15 cellular contexts compared by ENCODE assay signal in the genomic region with DNA sequence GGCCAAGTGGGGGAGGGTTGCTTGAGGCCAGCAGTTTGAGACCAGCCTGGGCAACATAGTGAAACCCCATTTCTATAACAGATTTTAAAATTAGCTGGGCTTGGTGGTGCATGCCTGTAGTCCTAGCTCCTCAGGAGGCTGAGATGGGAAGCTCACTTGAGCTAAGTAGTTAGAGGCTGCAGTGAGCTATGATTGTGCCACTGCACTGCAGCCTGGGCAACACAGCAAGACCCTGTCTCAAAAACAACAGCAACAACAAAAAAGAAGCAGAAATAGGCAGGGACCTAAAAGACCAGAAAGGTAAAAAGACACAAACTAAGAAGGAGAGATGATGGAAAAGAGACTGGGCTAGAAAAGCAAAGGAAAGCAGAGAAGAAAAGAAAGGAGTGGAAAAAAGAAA. TPM values are rescaled to one million over a fixed set of nuclear protein-coding genes. Genes with fewer than 3 reads are reported as not detected.
DNase-seq lines count a peak whose midpoint lies in the region; ATAC-seq, FAIRE-seq and TF ChIP-seq lines count a peak whose summit lies in the region.
"Not testable (repeated sequence)": the region's sequence is repeated elsewhere in the genome, so short reads cannot be mapped to it uniquely, and the experiment has no call there.
"Had no signal": no experiment of that assay in that cellular context is flagged by ENCODE, and none has a peak within 500 bp of the region (broad histone marks: within the 10 kb centered on the region; RNA-seq: fewer than 3 reads in every experiment).

No MANE protein-coding gene starts in this region.

- not testable (repeated sequence) for H3K9me3 Mint-ChIP-seq in activated CD4-positive, alpha-beta T cell treated with anti-CD3 and anti-CD28 coated beads, Interleukin-2, amount 10 ng/mL, durations not matched to agents 7 days and 5 days; activated naive CD8-positive, alpha-beta T cell treated with anti-CD3 and anti-CD28 coated beads, Interleukin-2, amount 10 ng/mL, durations not matched to agents 7 days and 5 days; neural progenitor cell; type B pancreatic cell

- H3K4me1 Mint-ChIP-seq in T-helper 17 cell (peaks cover 16% of the 10 kb centered on the region), neural progenitor cell (peaks cover 38% of the 10 kb centered on the region), type B pancreatic cell (ENCODE audit: unreplicated experiment) (peaks cover 18% of the 10 kb centered on the region)
- H3K4me1 Mint-ChIP-seq in activated CD4-positive, alpha-beta T cell treated with anti-CD3 and anti-CD28 coated beads, Interleukin-2, amount 10 ng/mL, durations not matched to agents 7 days and 5 days, result peaks cover 10% of the 10 kb centered on the region
- H3K4me1 Mint-ChIP-seq in activated naive CD8-positive, alpha-beta T cell treated with anti-CD3 and anti-CD28 coated beads, Interleukin-2, amount 10 ng/mL, durations not matched to agents 7 days and 5 days, result peaks cover 17% of the 10 kb centered on the region

- H3K9ac ChIP-seq in BLaER1, result peak overlapping the region; percentile 66
- not testable (repeated sequence) for H3K9ac ChIP-seq in kidney (ENCODE audit: low read length in 2 of 2); neural progenitor cell

- peaks cover 40% of the 10 kb centered on the region for H3K27me3 ChIP-seq in BLaER1
- H3K27me3 ChIP-seq in neural progenitor cell, result not testable (repeated sequence)

- peak overlapping the region; percentile 71; the same call in 1 of the 2 replicates for H3K27ac ChIP-seq in BLaER1
- not testable (repeated sequence) for H3K27ac ChIP-seq in kidney (ENCODE audit: low read depth in 2 of 2, low read length in 2 of 2); neural progenitor cell

- not testable (repeated sequence) for H3K9me3 ChIP-seq in BLaER1; T-helper 17 cell (ENCODE audit: control insufficient read depth, low read length, poor library complexity, severe bottlenecking); kidney (ENCODE audit: control insufficient read depth in 1 of 2, low read length in 2 of 2); neural progenitor cell (ENCODE audit: low read depth)

- H3K79me2 ChIP-seq in neural progenitor cell (ENCODE audit: low read depth), result not testable (repeated sequence)

- peaks cover 13% of the 10 kb centered on the region for H3K36me3 Mint-ChIP-seq in T-helper 17 cell (ENCODE audit: low read depth)
- H3K36me3 Mint-ChIP-seq in activated CD4-positive, alpha-beta T cell treated with anti-CD3 and anti-CD28 coated beads, Interleukin-2, amount 10 ng/mL, durations not matched to agents 7 days and 5 days (ENCODE audit: low read depth); activated naive CD8-positive, alpha-beta T cell treated with anti-CD3 and anti-CD28 coated beads, Interleukin-2, amount 10 ng/mL, durations not matched to agents 7 days and 5 days; neural progenitor cell; type B pancreatic cell: not testable (repeated sequence)

- not testable (repeated sequence) for H3K36me3 ChIP-seq in BLaER1; kidney (ENCODE audit: control insufficient read depth in 1 of 2, insufficient read depth in 2 of 2, low read length in 2 of 2); neural progenitor cell

- peak overlapping the region; percentile 88 for H3K4me2 ChIP-seq in BLaER1
- H3K4me2 ChIP-seq in neural progenitor cell, result not testable (repeated sequence)

- H3K27ac Mint-ChIP-seq in T-helper 17 cell (peak overlapping the region; percentile 66), neural progenitor cell (peak overlapping the region; percentile 47), type B pancreatic cell (peak overlapping the region; percentile 35)
- H3K27ac Mint-ChIP-seq in activated CD4-positive, alpha-beta T cell treated with anti-CD3 and anti-CD28 coated beads, Interleukin-2, amount 10 ng/mL, durations not matched to agents 7 days and 5 days, result peak overlapping the region; percentile 54
- peak overlapping the region; percentile 10 for H3K27ac Mint-ChIP-seq in activated naive CD8-positive, alpha-beta T cell treated with anti-CD3 and anti-CD28 coated beads, Interleukin-2, amount 10 ng/mL, durations not matched to agents 7 days and 5 days

- POLR2A ChIA-PET in activated CD4-positive, alpha-beta T cell treated with anti-CD3 and anti-CD28 coated beads, Interleukin-2, amount 10 ng/mL, durations not matched to agents 7 days and 5 days (lab: Charles Lee); activated naive CD8-positive, alpha-beta T cell treated with anti-CD3 and anti-CD28 coated beads, Interleukin-2, amount 10 ng/mL, durations not matched to agents 7 days and 5 days (lab: Charles Lee): not testable (repeated sequence)

- H3K27me3 Mint-ChIP-seq in T-helper 17 cell (peaks cover 45% of the 10 kb centered on the region), type B pancreatic cell (peaks cover 48% of the 10 kb centered on the region)
- peaks cover 49% of the 10 kb centered on the region for H3K27me3 Mint-ChIP-seq in activated CD4-positive, alpha-beta T cell treated with anti-CD3 and anti-CD28 coated beads, Interleukin-2, amount 10 ng/mL, durations not matched to agents 7 days and 5 days
- peaks cover 58% of the 10 kb centered on the region for H3K27me3 Mint-ChIP-seq in activated naive CD8-positive, alpha-beta T cell treated with anti-CD3 and anti-CD28 coated beads, Interleukin-2, amount 10 ng/mL, durations not matched to agents 7 days and 5 days
- not testable (repeated sequence) for H3K27me3 Mint-ChIP-seq in neural progenitor cell (ENCODE audit: insufficient read depth, low read depth)

- H3K4me3 Mint-ChIP-seq in T-helper 17 cell; activated CD4-positive, alpha-beta T cell treated with anti-CD3 and anti-CD28 coated beads, Interleukin-2, amount 10 ng/mL, durations not matched to agents 7 days and 5 days; activated naive CD8-positive, alpha-beta T cell treated with anti-CD3 and anti-CD28 coated beads, Interleukin-2, amount 10 ng/mL, durations not matched to agents 7 days and 5 days; neural progenitor cell; type B pancreatic cell: not testable (repeated sequence)

- TF ChIP-seq CTCF in kidney (IDR thresholded peaks at IDR 0.05; ENCODE audit: borderline replicate concordance, extremely low read depth, insufficient read depth); neural progenitor cell (IDR thresholded peaks at IDR 0.05); type B pancreatic cell (conservative IDR thresholded peaks at IDR 0.05): not testable (repeated sequence)

- intact Hi-C loops in kidney (cut with DNase I), result loop anchor here (10.0 kb wide), 1 partner anchor 182 kb away; no protein-coding TSS in a partner anchor

- peak; percentile 13 for DNase-seq in EH (ENCODE audit: low read depth)
- DNase-seq in T-helper 17 cell; activated CD4-positive, alpha-beta T cell treated with anti-CD3 and anti-CD28 coated beads, Interleukin-2, amount 10 ng/mL, durations not matched to agents 7 days and 5 days; activated naive CD8-positive, alpha-beta T cell treated with anti-CD3 and anti-CD28 coated beads, Interleukin-2, amount 10 ng/mL, durations not matched to agents 7 days and 5 days; neural progenitor cell (ENCODE audit: low spot score); type B pancreatic cell (ENCODE audit: extremely low spot score, unreplicated experiment): not testable (repeated sequence)
- peak; percentile 3 for DNase-seq in kidney

- not testable (repeated sequence) for H4K20me1 ChIP-seq in BLaER1; neural progenitor cell (ENCODE audit: low read depth)

- H2AFZ ChIP-seq in neural progenitor cell (replicated peaks), result not testable (repeated sequence)

- H3K4me1 ChIP-seq in BLaER1, result peaks cover 47% of the 10 kb centered on the region
- not testable (repeated sequence) for H3K4me1 ChIP-seq in kidney (ENCODE audit: control insufficient read depth in 1 of 2, insufficient read depth in 1 of 2, low read depth in 1 of 2, low read length in 2 of 2)
- peaks cover 30% of the 10 kb centered on the region for H3K4me1 ChIP-seq in neural progenitor cell

- CTCF ChIA-PET in activated CD4-positive, alpha-beta T cell treated with anti-CD3 and anti-CD28 coated beads, Interleukin-2, amount 10 ng/mL, durations not matched to agents 7 days and 5 days (lab: Charles Lee), result interaction anchor here (0.9 to 4.8 kb wide), 4 partner anchors 11 to 13 kb away, joined by 3 to 20 read pairs (median 4); no protein-coding TSS in a partner anchor

- ATAC-seq in T-helper 17 cell; activated naive CD8-positive, alpha-beta T cell treated with anti-CD3 and anti-CD28 coated beads, Interleukin-2, amount 10 ng/mL, durations not matched to agents 7 days and 5 days (ENCODE audit: low read depth): not testable (repeated sequence)

- FAIRE-seq in kidney (lab: Jason Lieb, UNC), result not testable (repeated sequence)

- H3K4me3 ChIP-seq in BLaER1; kidney (ENCODE audit: low read length in 2 of 2); neural progenitor cell: not testable (repeated sequence)

- H3F3A ChIP-seq in neural progenitor cell (ENCODE audit: low read depth), result not testable (repeated sequence)

RNA-seq across cellular contexts. Expression of a gene that starts 3.8 kb away (rescaled TPM):
- not detected for total RNA-seq in T-helper 17 cell
- not detected for total RNA-seq in activated CD4-positive, alpha-beta T cell treated with anti-CD3 and anti-CD28 coated beads, Interleukin-2, amount 10 ng/mL, durations not matched to agents 7 days and 5 days
- not detected for total RNA-seq in activated naive CD8-positive, alpha-beta T cell treated with anti-CD3 and anti-CD28 coated beads, Interleukin-2, amount 10 ng/mL, durations not matched to agents 7 days and 5 days
- total RNA-seq in kidney, result not detected
- polyA plus RNA-seq in kidney (ENCODE audit: insufficient read depth, low read depth, low replicate concordance), result not detected
- total RNA-seq in neural progenitor cell (ENCODE audit: low replicate concordance), result 0.74 and 0.90 TPM in 2 replicates
- total RNA-seq in type B pancreatic cell (ENCODE audit: low replicate concordance), result 0.22 TPM in 1 of 2 replicates, not detected in the other
- total RNA-seq: A172; B cell; Caco-2; Calu3; CD8-positive, alpha-beta T cell; GM12878 had no signal
- polyA plus RNA-seq: BJ had no signal

RNA-seq across cellular contexts. Expression of a gene that starts 10.9 kb away (rescaled TPM):
- total RNA-seq in T-helper 17 cell, result 10 to 100 TPM; 31.2 to 31.8 TPM
- total RNA-seq in activated CD4-positive, alpha-beta T cell treated with anti-CD3 and anti-CD28 coated beads, Interleukin-2, amount 10 ng/mL, durations not matched to agents 7 days and 5 days, result 10 to 100 TPM; 59.1 to 63.0 TPM
- 10 to 100 TPM; 65.0 to 67.0 TPM for total RNA-seq in activated naive CD8-positive, alpha-beta T cell treated with anti-CD3 and anti-CD28 coated beads, Interleukin-2, amount 10 ng/mL, durations not matched to agents 7 days and 5 days
- total RNA-seq in kidney, result 46.2 TPM
- polyA plus RNA-seq in kidney (ENCODE audit: insufficient read depth, low read depth, low replicate concordance), result 43.4 TPM
- 51.0 and 105 TPM in 2 replicates for total RNA-seq in neural progenitor cell (ENCODE audit: low replicate concordance)
- 54.7 and 75.4 TPM in 2 replicates for total RNA-seq in type B pancreatic cell (ENCODE audit: low replicate concordance)

RNA-seq across cellular contexts. Expression of a gene that starts 32.8 kb away (rescaled TPM):
- total RNA-seq in T-helper 17 cell (10 to 100 TPM; 30.6 to 32.5 TPM), kidney (49.0 TPM), neural progenitor cell (ENCODE audit: low replicate concordance) (48.8 and 55.7 TPM in 2 replicates), type B pancreatic cell (ENCODE audit: low replicate concordance) (44.3 and 58.6 TPM in 2 replicates)
- total RNA-seq in activated CD4-positive, alpha-beta T cell treated with anti-CD3 and anti-CD28 coated beads, Interleukin-2, amount 10 ng/mL, durations not matched to agents 7 days and 5 days, result 10 to 100 TPM; 47.9 to 56.4 TPM
- total RNA-seq in activated naive CD8-positive, alpha-beta T cell treated with anti-CD3 and anti-CD28 coated beads, Interleukin-2, amount 10 ng/mL, durations not matched to agents 7 days and 5 days, result 10 to 100 TPM; 44.8 to 51.2 TPM
- polyA plus RNA-seq in kidney (ENCODE audit: insufficient read depth, low read depth, low replicate concordance), result 105 TPM

RNA-seq across cellular contexts. Expression of a gene that starts 37.0 kb away (rescaled TPM):
- 100 to 1,000 TPM; 566 to 600 TPM for total RNA-seq in T-helper 17 cell
- 100 to 1,000 TPM; 305 to 335 TPM for total RNA-seq in activated CD4-positive, alpha-beta T cell treated with anti-CD3 and anti-CD28 coated beads, Interleukin-2, amount 10 ng/mL, durations not matched to agents 7 days and 5 days
- total RNA-seq in activated naive CD8-positive, alpha-beta T cell treated with anti-CD3 and anti-CD28 coated beads, Interleukin-2, amount 10 ng/mL, durations not matched to agents 7 days and 5 days, result 100 to 1,000 TPM; 388 to 425 TPM
- total RNA-seq in kidney, result 439 TPM
- 1,405 TPM for polyA plus RNA-seq in kidney (ENCODE audit: insufficient read depth, low read depth, low replicate concordance)
- 425 and 443 TPM in 2 replicates for total RNA-seq in neural progenitor cell (ENCODE audit: low replicate concordance)
- total RNA-seq in type B pancreatic cell (ENCODE audit: low replicate concordance), result 316 and 336 TPM in 2 replicates

RNA-seq across cellular contexts. Expression of a gene that starts 47.6 kb away (rescaled TPM):
- total RNA-seq in T-helper 17 cell, result 10 to 100 TPM; 69.6 to 75.1 TPM
- total RNA-seq in activated CD4-positive, alpha-beta T cell treated with anti-CD3 and anti-CD28 coated beads, Interleukin-2, amount 10 ng/mL, durations not matched to agents 7 days and 5 days, result 10 to 100 TPM; 94.8 to 99.3 TPM
- 10 to 100 TPM; 88.7 to 96.2 TPM for total RNA-seq in activated naive CD8-positive, alpha-beta T cell treated with anti-CD3 and anti-CD28 coated beads, Interleukin-2, amount 10 ng/mL, durations not matched to agents 7 days and 5 days
- total RNA-seq in kidney, result 126 TPM
- 15.1 TPM for polyA plus RNA-seq in kidney (ENCODE audit: insufficient read depth, low read depth, low replicate concordance)
- 67.8 and 71.0 TPM in 2 replicates for total RNA-seq in neural progenitor cell (ENCODE audit: low replicate concordance)
- 82.9 and 99.5 TPM in 2 replicates for total RNA-seq in type B pancreatic cell (ENCODE audit: low replicate concordance)

Comparison
In these comparisons a context has a peak if more than half of its experiments do, and no peak if none do; other contexts are left out.
1. H3K27ac Mint-ChIP-seq: peak in every context shown above with its lines; median percentile 66 in T-helper 17 cell; 54 in activated CD4-positive, alpha-beta T cell treated with anti-CD3 and anti-CD28 coated beads, Interleukin-2, amount 10 ng/mL, durations not matched to agents 7 days and 5 days; 47 in neural progenitor cell; 35 in type B pancreatic cell; 10 in activated naive CD8-positive, alpha-beta T cell treated with anti-CD3 and anti-CD28 coated beads, Interleukin-2, amount 10 ng/mL, durations not matched to agents 7 days and 5 days.